ENCODE assay signal across 9 cellular contexts in genomic region chr6:108942556-108943492, GRCh38.
DNase-seq lines count a peak whose midpoint lies in the region; TF ChIP-seq lines count a peak whose summit lies in the region.
"Had no signal": no experiment of that assay in that cellular context is flagged by ENCODE, and none has a peak within 500 bp of the region (broad histone marks: within the 10 kb centered on the region; RNA-seq: fewer than 3 reads in every experiment).

No MANE protein-coding gene starts in this region.

- H3K79me2 ChIP-seq in mammary epithelial cell (ENCODE audit: insufficient read depth, low read length): no peaks in the 10 kb centered on the region

- no peaks in the 10 kb centered on the region for H4K20me1 ChIP-seq in mammary epithelial cell (ENCODE audit: insufficient read depth, low read length)

- in situ Hi-C loops in mammary epithelial cell (cut with MboI; ENCODE audit: low sequenced_read_pairs in 2 of 2): no loop called here

- no peak overlapping the region for H3K4me3 ChIP-seq in mammary epithelial cell (replicated peaks in 1 of 3; ENCODE audit: insufficient read depth in 1 of 3, low read depth in 2 of 3, low read length in 3 of 3)

- DNase-seq in KG1 (lab: John Stamatoyannopoulos, UW) (peak; percentile 62), dermis blood vessel endothelial cell (peak; percentile 17), mammary epithelial cell (no peak), GOT3 (lab: John Stamatoyannopoulos, UW) (no peak), NCI-H524 (lab: John Stamatoyannopoulos, UW) (no peak), NCI-H2107 (lab: John Stamatoyannopoulos, UW) (no peak)
- DNase-seq in activated CD4-positive, alpha-beta T cell treated with anti-CD3 and anti-CD28 coated beads for 48 hours: peak; percentile 67
- peak; percentile 26 to 43 (median 35) for DNase-seq in stimulated activated CD4-positive, alpha-beta T cell treated with anti-CD3 and anti-CD28 coated beads, TNF-alpha, amount 100 ng/mL, for 1 hour (ENCODE audit: low read depth in 3 of 3, low spot score in 1 of 3)
- DNase-seq: posterior cingulate gyrus had no signal

- intact Hi-C loops in mammary epithelial cell (cut with micrococcal nuclease): no loop called here

- BruUV-seq in mammary epithelial cell (replicated peaks; lab: Mats Ljungman, UMichigan): no TSS peak

- H3K27me3 ChIP-seq in mammary epithelial cell (ENCODE audit: insufficient read depth, low read length): no peaks in the 10 kb centered on the region

- H3K4me1 ChIP-seq in mammary epithelial cell (ENCODE audit: insufficient read depth, low read length): peaks cover 23% of the 10 kb centered on the region

- H3K4me2 ChIP-seq in mammary epithelial cell (ENCODE audit: insufficient read depth, low read depth, low read length): no peak overlapping the region

- H3K27ac ChIP-seq in mammary epithelial cell (ENCODE audit: insufficient read depth, low read depth, low read length): no peak overlapping the region

- WGBS in mammary epithelial cell (ENCODE audit: low coverage, missing lambda C conversion rate): 92% methylated on average over 9 of the region's 9 CpGs

- dilution Hi-C loops in mammary epithelial cell (cut with HindIII; ENCODE audit: low sequenced_read_pairs): no loop called here

- H3K9me3 ChIP-seq in mammary epithelial cell (replicated peaks; ENCODE audit: insufficient read depth, low read length): no peaks in the 10 kb centered on the region

- H3K9ac ChIP-seq in mammary epithelial cell (ENCODE audit: insufficient read depth, low read length): no peak overlapping the region

- CTCF ChIA-PET in mammary epithelial cell (lab: Charles Lee; ENCODE audit: low non-redundant PET): no interaction called here

- TF ChIP-seq CTCF in mammary epithelial cell (conservative IDR thresholded peaks at IDR 0.05 in 1 of 2, IDR thresholded peaks at IDR 0.05 in 1 of 2; ENCODE audit: extremely low read depth in 1 of 2, insufficient read depth in 1 of 2, low read depth in 1 of 2, low read length in 2 of 2): no peak

- no peak overlapping the region for H2AFZ ChIP-seq in mammary epithelial cell (ENCODE audit: low read depth, low read length)

- no peaks in the 10 kb centered on the region for H3K36me3 ChIP-seq in mammary epithelial cell (ENCODE audit: insufficient read depth, low read length)

Comparison
In these comparisons a context has a peak if more than half of its experiments do, and no peak if none do; other contexts are left out.
1. DNase-seq: peak in KG1 (single experiment), activated CD4-positive, alpha-beta T cell treated with anti-CD3 and anti-CD28 coated beads for 48 hours (single experiment), dermis blood vessel endothelial cell (single experiment) and stimulated activated CD4-positive, alpha-beta T cell treated with anti-CD3 and anti-CD28 coated beads, TNF-alpha, amount 100 ng/mL, for 1 hour (3 of 3); none in mammary epithelial cell (single experiment), GOT3 (single experiment), NCI-H524 (0 of 2) and NCI-H2107 (single experiment).